11 cellular contexts compared by ENCODE assay signal in the genomic region with DNA sequence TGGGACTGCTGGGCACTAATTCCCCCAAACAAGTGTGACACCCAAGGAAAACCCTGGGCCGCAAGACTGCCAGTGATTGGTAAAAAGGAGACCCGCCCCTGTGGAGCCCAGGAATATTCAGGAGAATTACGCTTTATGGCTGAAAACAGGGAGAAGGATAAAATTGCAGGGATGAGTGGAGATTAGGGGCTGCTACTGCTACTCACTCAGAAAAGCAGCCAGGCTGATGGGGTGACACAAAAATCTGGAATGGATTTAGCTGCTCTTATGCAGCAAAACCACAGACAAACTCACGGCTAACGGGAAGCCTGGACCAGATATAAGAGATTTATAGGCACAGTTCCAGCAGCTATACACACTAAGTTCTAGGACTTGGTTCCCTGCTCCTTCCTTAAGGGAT. TPM values are rescaled to one million over a fixed set of nuclear protein-coding genes. Genes with fewer than 3 reads are reported as not detected.
A peak's percentile ranks its signal among the peaks of the same experiment; 100 is the strongest.
DNase-seq lines count a peak whose midpoint lies in the region; ATAC-seq, FAIRE-seq and TF ChIP-seq lines count a peak whose summit lies in the region.
"Had no signal": no experiment of that assay in that cellular context is flagged by ENCODE, and none has a peak within 500 bp of the region (broad histone marks: within the 10 kb centered on the region; RNA-seq: fewer than 3 reads in every experiment).

No MANE protein-coding gene starts in this region.

- H3K9me3 ChIP-seq in cardiac muscle cell (ENCODE audit: low read depth) (no peaks in the 10 kb centered on the region), left ventricle myocardium inferior (replicated peaks) (no peaks in the 10 kb centered on the region)
- H3K9me3 ChIP-seq: BLaER1 treated with 17β-estradiol and CSF1 and Interleukin-3, amounts not matched to agents 10 nM and 100 nM; testis had no signal

- DNase-seq in cardiac muscle cell (ENCODE audit: low read depth in 1 of 2, low spot score in 1 of 2) = peak; percentile 44 to 82
- DNase-seq in left ventricle myocardium inferior = no peak
- peak; percentile 11 for DNase-seq in RCC 7860 (ENCODE audit: low spot score)
- DNase-seq in fibroblast of peridontal ligament (ENCODE audit: extremely low read depth) = peak; percentile 86
- no peak for DNase-seq in GM12891 (ENCODE audit: insufficient read length, low spot score)
- DNase-seq in AML-193 (lab: John Stamatoyannopoulos, UW) = no peak
- no peak for DNase-seq in urothelium cell line (ENCODE audit: low spot score)
- DNase-seq: activated gamma-delta T cell, testis had no signal

- H3K27ac ChIP-seq in cardiac muscle cell (no peak overlapping the region), left ventricle myocardium inferior (replicated peaks) (no peak overlapping the region)
- H3K27ac ChIP-seq: BLaER1 treated with 17β-estradiol and CSF1 and Interleukin-3, amounts not matched to agents 10 nM and 100 nM; testis had no signal

- TF ChIP-seq CTCF in cardiac muscle cell (IDR thresholded peaks at IDR 0.05; ENCODE audit: low read depth, low read length) (no peak), left ventricle myocardium inferior (IDR thresholded peaks at IDR 0.05; ENCODE audit: borderline replicate concordance) (no peak)

- no peak overlapping the region for H3K4me3 ChIP-seq in cardiac muscle cell
- no peak overlapping the region for H3K4me3 ChIP-seq in left ventricle myocardium inferior
- H3K4me3 ChIP-seq: BLaER1 treated with 17β-estradiol and CSF1 and Interleukin-3, amounts not matched to agents 10 nM and 100 nM; testis had no signal

- no peak for TF ChIP-seq POLR2A in GM12891 (IDR thresholded peaks at IDR 0.05; ENCODE audit: low read depth, low read length)

- H3K36me3 ChIP-seq in cardiac muscle cell (no peaks in the 10 kb centered on the region), left ventricle myocardium inferior (no peaks in the 10 kb centered on the region)
- H3K36me3 ChIP-seq: BLaER1 treated with 17β-estradiol and CSF1 and Interleukin-3, amounts not matched to agents 10 nM and 100 nM had no signal

- H3K4me1 ChIP-seq in cardiac muscle cell (ENCODE audit: low read depth) = peaks cover 28% of the 10 kb centered on the region
- H3K4me1 ChIP-seq in left ventricle myocardium inferior = peaks cover 52% of the 10 kb centered on the region
- H3K4me1 ChIP-seq: testis had no signal

- FAIRE-seq in RCC 7860 (lab: Jason Lieb, UNC) (no peak), GM12891 (lab: Jason Lieb, UNC) (no peak), urothelium cell line (lab: Jason Lieb, UNC) (no peak)

- ATAC-seq in HG03108 (IDR thresholded peaks at IDR 0.05; ENCODE audit: unreplicated experiment) = no peak

- intact Hi-C loops in left ventricle myocardium inferior (cut with micrococcal nuclease) = no loop called here

- H3K27me3 ChIP-seq in cardiac muscle cell = peaks cover 30% of the 10 kb centered on the region
- no peaks in the 10 kb centered on the region for H3K27me3 ChIP-seq in left ventricle myocardium inferior (ENCODE audit: low read depth)
- H3K27me3 ChIP-seq: testis had no signal

TF ChIP-seq in GM12891, 5 proteins besides CTCF, POLR2A, EP300 and RAD21:
- TF ChIP-seq SPI1 (IDR thresholded peaks at IDR 0.05; ENCODE audit: low read depth, low read length) = no peak
- TF ChIP-seq PAX5 (IDR thresholded peaks at IDR 0.05; ENCODE audit: insufficient read depth, low read length, severe bottlenecking) = no peak
- no peak for TF ChIP-seq TAF1 (IDR thresholded peaks at IDR 0.05; ENCODE audit: low read depth, low read length)
- no peak for TF ChIP-seq POLR2AphosphoS5 (IDR thresholded peaks at IDR 0.05; ENCODE audit: low read depth, low read length)
- no peak for TF ChIP-seq POU2F2 (IDR thresholded peaks at IDR 0.05; ENCODE audit: low read depth, low read length)

RNA-seq across cellular contexts. Expression of a gene that starts 4.4 kb away (rescaled TPM):
- total RNA-seq in cardiac muscle cell (36.1 and 38.2 TPM in 2 replicates), left ventricle myocardium inferior (49.8 TPM)
- polyA plus RNA-seq in cardiac muscle cell = 31.1 and 34.4 TPM in 2 replicates
- polyA plus RNA-seq in GM12891 (2012; ENCODE audit: low read depth, missing spikeins) = 7.8 TPM

RNA-seq across cellular contexts. Expression of a gene that starts 42.5 kb away (rescaled TPM):
- total RNA-seq in cardiac muscle cell (60.6 and 61.1 TPM in 2 replicates), left ventricle myocardium inferior (789 TPM)
- 97.1 and 108 TPM in 2 replicates for polyA plus RNA-seq in cardiac muscle cell
- 126 TPM for polyA plus RNA-seq in GM12891 (2012; ENCODE audit: low read depth, missing spikeins)

Comparison
In these comparisons a context has a peak if more than half of its experiments do, and no peak if none do; other contexts are left out.
1. DNase-seq: peak in cardiac muscle cell (2 of 2), RCC 7860 (single experiment) and fibroblast of peridontal ligament (single experiment); none in left ventricle myocardium inferior (single experiment), GM12891 (single experiment), AML-193 (0 of 2) and urothelium cell line (single experiment).
2. RNA of a gene that starts 42.5 kb away (total RNA-seq): 789 TPM in left ventricle myocardium inferior (single experiment); 60.6 to 61.1 TPM in cardiac muscle cell; every median in the first group is over 10 times any median in the second.